ENCODE assay signal across 35 cellular contexts in genomic region chr18:57853133-57853532, GRCh38.
"Had no signal": no experiment of that assay in that cellular context is flagged by ENCODE, and none has a peak within 500 bp of the region (broad histone marks: within the 10 kb centered on the region; RNA-seq: fewer than 3 reads in every experiment).

No MANE protein-coding gene starts in this region.

- H3K27me3 ChIP-seq: MG63 had no signal

- H3K36me3 ChIP-seq: MG63 had no signal

- DNase-seq: Karpas-422, Kasumi-1, MG63, MM.1S, MV-4-11, NCI-H1048, NCI-H1092, NCI-H1092 treated with DMSO at 0.1 percent for 48 hours, NCI-H1105, NCI-H1105 treated with DMSO at 0.1 percent for 48 hours, NCI-H1417, NCI-H1417 treated with DMSO at 0.1 percent for 48 hours, NCI-H1436, NCI-H1436 treated with DMSO at 0.1 percent for 48 hours, NCI-H146, NCI-H1694, NCI-H1694 treated with DMSO at 0.1 percent for 48 hours, NCI-H187, NCI-H187 treated with DMSO at 0.1 percent for 48 hours, NCI-H1930, NCI-H2029, NCI-H2029 treated with DMSO at 0.1 percent for 48 hours, NCI-H2081, NCI-H2081 treated with DMSO at 0.1 percent for 48 hours, NCI-H2107, NCI-H2171, NCI-H2171 treated with DMSO at 0.1 percent for 48 hours, NCI-H2227 treated with DMSO at 0.1 percent for 48 hours, NCI-H345, NCI-H446, NCI-H446 treated with DMSO at 0.1 percent for 48 hours, NCI-H510A, NCI-H510A treated with DMSO at 0.1 percent for 48 hours, NCI-H524, NCI-H524 treated with DMSO at 0.1 percent for 48 hours had no signal

- H3K4me3 ChIP-seq: MG63 had no signal

- H3K9me3 ChIP-seq: MG63 had no signal
